In genomic region chr17:50372708-50373556, GRCh38 we compare ENCODE assay signal across 8 cellular contexts. TPM values are rescaled to one million over a fixed set of nuclear protein-coding genes. Genes with fewer than 3 reads are reported as not detected.
DNase-seq lines count a peak whose midpoint lies in the region; ATAC-seq and TF ChIP-seq lines count a peak whose summit lies in the region.

Gene EME1, plus strand, starts transcription at chr17:50373229. Its CDS starts 1,980 bp downstream, at chr17:50375209.
Gene MRPL27, minus strand, starts transcription at chr17:50373184. Its CDS starts 14 bp downstream, at chr17:50373170.

- H3K9me3 ChIP-seq in IMR-90 (ENCODE audit: control insufficient read depth, insufficient read depth, low read length) (no peaks in the 10 kb centered on the region), esophagus (ENCODE audit: control insufficient read depth in 2 of 2, insufficient read depth in 1 of 2, low read depth in 1 of 2, low read length in 1 of 2) (no peaks in the 10 kb centered on the region), muscle layer of colon (ENCODE audit: low read length) (no peaks in the 10 kb centered on the region)

- 2% methylated on average over 10 of the region's 45 CpGs; no CpG with 5 or more reads in 1 of the 2 experiments for WGBS in IMR-90 (ENCODE audit: extremely low coverage in 2 of 2, insufficient read length in 1 of 2), 2 experiments
- 2% methylated on average over 45 of the region's 45 CpGs for WGBS in esophagus, 2 donors

- DNase-seq in D341Med (ENCODE audit: low spot score) (peak; percentile 93), IMR-90 (peak; percentile 84), OCI-M2 (lab: John Stamatoyannopoulos, UW; ENCODE audit: unreplicated experiment) (peak; percentile 37), activated T-cell treated with anti-CD3 and anti-CD28 coated beads for 4 hours (peak; percentile 83)
- DNase-seq in stimulated activated CD8-positive, alpha-beta memory T cell treated with anti-CD3 and anti-CD28 coated beads, Interleukin-7, amount 100 ng/mL, for 1 hour (ENCODE audit: low read depth in 2 of 2): peak; percentile 62 to 65

- H3K36me3 ChIP-seq in IMR-90 (ENCODE audit: control insufficient read depth, insufficient read depth, low read length) (peaks cover 17% of the 10 kb centered on the region), esophagus (ENCODE audit: control insufficient read depth in 2 of 2, insufficient read depth in 2 of 2, low read length in 1 of 2) (peaks cover 9 to 13% of the 10 kb centered on the region in 2 donors), muscle layer of colon (ENCODE audit: insufficient read depth, low read length) (peaks cover 28% of the 10 kb centered on the region)

- dilution Hi-C loops in IMR-90 (cut with HindIII; ENCODE audit: low sequenced_read_pairs, unreplicated experiment): no loop called here

- H3K18ac ChIP-seq in IMR-90 (ENCODE audit: low read depth, low read length): peak within 1 kb of the TSS; percentile 94

- H2BK5ac ChIP-seq in IMR-90 (ENCODE audit: low read depth, low read length, poor library complexity, severe bottlenecking): peak within 1 kb of the TSS; percentile 96

- intact Hi-C loops in IMR-90 (cut with micrococcal nuclease): no loop called here

- H3K4me3 ChIP-seq in IMR-90 (ENCODE audit: insufficient read depth, low read depth, low read length) (peak within 1 kb of the TSS; percentile 67), esophagus (ENCODE audit: low read depth in 1 of 2, low read length in 2 of 2) (peak within 1 kb of the TSS; percentile 83 to 90), muscle layer of colon (ENCODE audit: low read depth in 1 of 2, low read length in 2 of 2) (peak within 1 kb of the TSS; percentile 41 to 92)

- TF ChIP-seq CTCF in IMR-90 (conservative IDR thresholded peaks at IDR 0.05; ENCODE audit: low read depth, low read length): no peak

- H3K79me1 ChIP-seq in IMR-90 (ENCODE audit: low read depth in 1 of 2, low read length in 2 of 2): peaks cover 33 to 45% of the 10 kb centered on the region in 2 experiments

- peak; percentile 91 for TF ChIP-seq POLR2A in IMR-90 (IDR thresholded peaks at IDR 0.05; ENCODE audit: low read depth, low read length)

- no peaks in the 10 kb centered on the region for H4K20me1 ChIP-seq in IMR-90 (ENCODE audit: insufficient read depth, low read length)

- H3K23ac ChIP-seq in IMR-90 (ENCODE audit: low read depth, low read length): peak within 1 kb of the TSS; percentile 96

- peak within 1 kb of the TSS; percentile 91 for H2AK5ac ChIP-seq in IMR-90 (ENCODE audit: low read depth, low read length)

- peak; percentile 78 for ATAC-seq in GM21515 (IDR thresholded peaks at IDR 0.05; ENCODE audit: unreplicated experiment)
- ATAC-seq in IMR-90 (ENCODE audit: low read depth): peak; percentile 93

- H4K5ac ChIP-seq in IMR-90 (ENCODE audit: low read depth, low read length): peak within 1 kb of the TSS; percentile 99

- peak within 1 kb of the TSS; percentile 88 for H3K9ac ChIP-seq in IMR-90 (ENCODE audit: low read depth, low read length)
- H3K9ac ChIP-seq in muscle layer of colon (ENCODE audit: low read length): peak within 1 kb of the TSS; percentile 93

- H2BK120ac ChIP-seq in IMR-90 (ENCODE audit: low read depth, low read length): peak within 1 kb of the TSS; percentile 96

- peak within 1 kb of the TSS; percentile 99 for H3K4ac ChIP-seq in IMR-90 (ENCODE audit: low read depth, low read length)

- H2AFZ ChIP-seq in IMR-90 (replicated peaks; ENCODE audit: low read length, poor library complexity): peak within 1 kb of the TSS; percentile 98

- peak within 1 kb of the TSS; percentile 74 to 100 for H4K8ac ChIP-seq in IMR-90 (ENCODE audit: low read depth in 2 of 2, low read length in 2 of 2)

- POLR2A ChIA-PET in IMR-90 (lab: Charles Lee; ENCODE audit: unreplicated experiment): no interaction called here

- H2AK9ac ChIP-seq in IMR-90 (replicated peaks; ENCODE audit: low read depth, low read length, poor library complexity): peak within 1 kb of the TSS; percentile 98

- H3K4me1 ChIP-seq in IMR-90 (ENCODE audit: control insufficient read depth, insufficient read depth, low read length) (no peaks in the 10 kb centered on the region), esophagus (ENCODE audit: control insufficient read depth in 2 of 2, insufficient read depth in 2 of 2, low read length in 1 of 2) (peaks cover 4 to 6% of the 10 kb centered on the region in 2 donors), muscle layer of colon (ENCODE audit: insufficient read depth, low read length) (peaks cover 14% of the 10 kb centered on the region)

- H3K27ac ChIP-seq in IMR-90 (ENCODE audit: insufficient read depth, low read length): peak within 1 kb of the TSS; percentile 95
- H3K27ac ChIP-seq in esophagus (ENCODE audit: low read depth in 2 of 2, low read length in 1 of 2): peak within 1 kb of the TSS; percentile 93 to 99
- peak within 1 kb of the TSS; percentile 82 for H3K27ac ChIP-seq in muscle layer of colon (ENCODE audit: low read depth, low read length)

- H3K56ac ChIP-seq in IMR-90 (ENCODE audit: extremely low read depth, insufficient read depth, low read length): peak within 1 kb of the TSS; percentile 98

- peak within 1 kb of the TSS; percentile 88 for H3K4me2 ChIP-seq in IMR-90 (ENCODE audit: low read depth, low read length)

- peak within 1 kb of the TSS; percentile 98 for H3K14ac ChIP-seq in IMR-90 (replicated peaks; ENCODE audit: low read depth, low read length)

- no TSS peak for BruUV-seq in IMR-90 (replicated peaks; lab: Mats Ljungman, UMichigan)

- CTCF ChIA-PET in IMR-90 (lab: Yijun Ruan, JAX): interaction anchor here (0.6 kb wide), 1 partner anchor 78 kb away, joined by 3 read pairs; no protein-coding TSS in a partner anchor

- peak within 1 kb of the TSS; percentile 84; the same call in 1 of the 2 replicates for H2BK20ac ChIP-seq in IMR-90 (ENCODE audit: low read depth, low read length)

- peak within 1 kb of the TSS; percentile 100 for H4K91ac ChIP-seq in IMR-90 (ENCODE audit: insufficient read depth, low read depth, low read length)

- in situ Hi-C loops in IMR-90 (cut with MboI; ENCODE audit: low sequenced_read_pairs): no loop called here

- H3K9me1 ChIP-seq in IMR-90 (ENCODE audit: insufficient read depth, low read length): peaks cover 7% of the 10 kb centered on the region; the same call in 1 of the 2 replicates

- H2BK15ac ChIP-seq in IMR-90 (ENCODE audit: low read depth, low read length): peak within 1 kb of the TSS; percentile 96; the same call in 1 of the 3 replicates

- H3K27me3 ChIP-seq in IMR-90 (ENCODE audit: control insufficient read depth, insufficient read depth, low read length): no peaks in the 10 kb centered on the region
- no peaks in the 10 kb centered on the region for H3K27me3 ChIP-seq in esophagus (ENCODE audit: control insufficient read depth in 1 of 2, insufficient read depth in 2 of 2, low read length in 2 of 2)
- no peaks in the 10 kb centered on the region for H3K27me3 ChIP-seq in muscle layer of colon (ENCODE audit: control insufficient read depth in 1 of 2, insufficient read depth in 2 of 2, low read length in 2 of 2)

- no peak for TF ChIP-seq RAD21 in IMR-90 (IDR thresholded peaks at IDR 0.05; ENCODE audit: low read length)

TF ChIP-seq in IMR-90, 13 proteins besides CTCF, POLR2A, EP300 and RAD21:
- no peak for TF ChIP-seq CEBPB (IDR thresholded peaks at IDR 0.05; ENCODE audit: low read depth, low read length)
- peak; percentile 77; the same call in 1 of the 2 replicates for TF ChIP-seq ELK1 (IDR thresholded peaks at IDR 0.05; ENCODE audit: borderline replicate concordance, low read depth, low read length)
- TF ChIP-seq MAZ (IDR thresholded peaks at IDR 0.05; ENCODE audit: borderline replicate concordance, low read depth, low read length): peak; percentile 10; the same call in 1 of the 2 replicates
- no peak for TF ChIP-seq SMC3 (IDR thresholded peaks at IDR 0.05; ENCODE audit: low read depth, low read length)
- TF ChIP-seq CHD1 (IDR thresholded peaks at IDR 0.05; ENCODE audit: low read depth, low read length): no peak
- TF ChIP-seq RCOR1 (IDR thresholded peaks at IDR 0.05; ENCODE audit: insufficient replicate concordance, low read length): no peak
- TF ChIP-seq FOS (IDR thresholded peaks at IDR 0.05; ENCODE audit: low read depth, low read length): no peak
- peak; percentile 95 for TF ChIP-seq MXI1 (IDR thresholded peaks at IDR 0.05; ENCODE audit: borderline replicate concordance, low read depth, low read length)
- TF ChIP-seq BHLHE40 (IDR thresholded peaks at IDR 0.05; ENCODE audit: low read depth, low read length): peak; percentile 80
- no peak for TF ChIP-seq NFE2L2 (IDR thresholded peaks at IDR 0.05; ENCODE audit: low read depth, low read length)
- no peak for TF ChIP-seq RFX5 (IDR thresholded peaks at IDR 0.05; ENCODE audit: low read depth, low read length)
- TF ChIP-seq USF2 (IDR thresholded peaks at IDR 0.05; ENCODE audit: low read depth, low read length): peak; percentile 96
- peak; percentile 27; the same call in 1 of the 2 replicates for TF ChIP-seq MAFK (IDR thresholded peaks at IDR 0.05; ENCODE audit: low read depth, low read length)

RNA-seq across cellular contexts. Expression of gene EME1, which starts in this region (rescaled TPM):
- 8.9 and 9.1 TPM in 2 replicates for total RNA-seq in IMR-90 (2012; rRNA removed)
- polyA plus RNA-seq in IMR-90 (2012; rRNA removed) (9.4 and 10.1 TPM in 2 replicates), esophagus (1 to 10 TPM; 2.0 to 3.6 TPM)
- 1.4 and 4.8 TPM in 2 replicates for polyA plus RNA-seq in IMR-90 (2012; cell fraction: cytosol; rRNA removed)
- polyA plus RNA-seq in IMR-90 (2012; cell fraction: nucleus; rRNA removed; ENCODE audit: low replicate concordance): 20.8 and 44.5 TPM in 2 replicates

RNA-seq across cellular contexts. Expression of gene MRPL27, which starts in this region (rescaled TPM):
- 152 and 202 TPM in 2 replicates for total RNA-seq in IMR-90 (2012; rRNA removed)
- polyA plus RNA-seq in IMR-90 (2012; rRNA removed) (156 and 176 TPM in 2 replicates), esophagus (100 to 1,000 TPM; 106 to 119 TPM)
- 138 and 201 TPM in 2 replicates for polyA plus RNA-seq in IMR-90 (2012; cell fraction: cytosol; rRNA removed)
- 60.7 and 89.8 TPM in 2 replicates for polyA plus RNA-seq in IMR-90 (2012; cell fraction: nucleus; rRNA removed; ENCODE audit: low replicate concordance)

Comparison
In these comparisons a context has a peak if more than half of its experiments do, and no peak if none do; other contexts are left out.
1. Peak in every context shown above with its lines: DNase-seq, ATAC-seq, H3K4me3 ChIP-seq and H3K27ac ChIP-seq.
2. DNase-seq: peak in every context shown above with its lines; median percentile 93 in D341Med; 84 in IMR-90; 83 in activated T-cell treated with anti-CD3 and anti-CD28 coated beads for 4 hours; 64 in stimulated activated CD8-positive, alpha-beta memory T cell treated with anti-CD3 and anti-CD28 coated beads, Interleukin-7, amount 100 ng/mL, for 1 hour; 37 in OCI-M2.